In genomic region chr2:232611559-232612218, GRCh38 we compare ENCODE assay signal across 8 cellular contexts. TPM values are rescaled to one million over a fixed set of nuclear protein-coding genes. Genes with fewer than 3 reads are reported as not detected.
DNase-seq lines count a peak whose midpoint lies in the region; ATAC-seq and TF ChIP-seq lines count a peak whose summit lies in the region.

No MANE protein-coding gene starts in this region.

- H4K20me1 ChIP-seq in neural progenitor cell (ENCODE audit: low read depth), result no peaks in the 10 kb centered on the region

- no peak overlapping the region for H2AFZ ChIP-seq in neural progenitor cell (replicated peaks)

- no peak overlapping the region for H3K9ac ChIP-seq in neural progenitor cell

- H3K27me3 ChIP-seq in neural progenitor cell, result peaks cover 5% of the 10 kb centered on the region

- peak; percentile 92 for TF ChIP-seq CTCF in neural progenitor cell (IDR thresholded peaks at IDR 0.05)

- H3K36me3 ChIP-seq in neural progenitor cell, result no peaks in the 10 kb centered on the region

- no peak overlapping the region for H3K4me2 ChIP-seq in neural progenitor cell

- DNase-seq in NCI-H748 (lab: John Stamatoyannopoulos, UW; ENCODE audit: unreplicated experiment) (peak; percentile 55), NCI-H748 treated with DMSO at 0.1 percent for 48 hours (lab: John Stamatoyannopoulos, UW) (no peak), NCI-H69 (lab: John Stamatoyannopoulos, UW) (peak; percentile 74), activated T-cell treated with anti-CD3 and anti-CD28 coated beads for 48 hours (ENCODE audit: low read depth) (peak; percentile 67), neural progenitor cell (ENCODE audit: low spot score) (peak; percentile 66), superior temporal gyrus (ENCODE audit: extremely low spot score) (peak; percentile 79), NCI-H2029 treated with DMSO at 0.1 percent for 48 hours (lab: John Stamatoyannopoulos, UW) (no peak)

- H3K9me3 ChIP-seq in neural progenitor cell (ENCODE audit: low read depth), result no peaks in the 10 kb centered on the region

- H3K79me2 ChIP-seq in neural progenitor cell (ENCODE audit: low read depth), result no peaks in the 10 kb centered on the region

- peaks cover 2% of the 10 kb centered on the region for H3K4me1 Mint-ChIP-seq in neural progenitor cell

- H3K4me3 Mint-ChIP-seq in neural progenitor cell, result no peak overlapping the region

- H3K4me1 ChIP-seq in neural progenitor cell, result no peaks in the 10 kb centered on the region

- H3K9me3 Mint-ChIP-seq in neural progenitor cell, result no peaks in the 10 kb centered on the region

- no peaks in the 10 kb centered on the region for H3K36me3 Mint-ChIP-seq in neural progenitor cell

- H3K27ac ChIP-seq in neural progenitor cell, result no peak overlapping the region

- no peak overlapping the region for H3K27ac Mint-ChIP-seq in neural progenitor cell

- ATAC-seq in esophagus mucosa, result peak; percentile 35

- no peak overlapping the region for H3K4me3 ChIP-seq in neural progenitor cell

- peaks cover 9% of the 10 kb centered on the region for H3K27me3 Mint-ChIP-seq in neural progenitor cell (ENCODE audit: insufficient read depth, low read depth)

- no peaks in the 10 kb centered on the region for H3F3A ChIP-seq in neural progenitor cell (ENCODE audit: low read depth)

RNA-seq across cellular contexts. Expression of gene EFHD1, which starts 21.7 kb away (rescaled TPM):
- total RNA-seq in esophagus mucosa (1.1 TPM), neural progenitor cell (ENCODE audit: low replicate concordance) (5.9 and 7.0 TPM in 2 replicates)

Comparison
In these comparisons a context has a peak if more than half of its experiments do, and no peak if none do; other contexts are left out.
1. DNase-seq: peak in NCI-H748 (single experiment), NCI-H69 (single experiment), activated T-cell treated with anti-CD3 and anti-CD28 coated beads for 48 hours (single experiment), neural progenitor cell (single experiment) and superior temporal gyrus (single experiment); none in NCI-H748 treated with DMSO at 0.1 percent for 48 hours (single experiment) and NCI-H2029 treated with DMSO at 0.1 percent for 48 hours (single experiment).